In the genomic region with DNA sequence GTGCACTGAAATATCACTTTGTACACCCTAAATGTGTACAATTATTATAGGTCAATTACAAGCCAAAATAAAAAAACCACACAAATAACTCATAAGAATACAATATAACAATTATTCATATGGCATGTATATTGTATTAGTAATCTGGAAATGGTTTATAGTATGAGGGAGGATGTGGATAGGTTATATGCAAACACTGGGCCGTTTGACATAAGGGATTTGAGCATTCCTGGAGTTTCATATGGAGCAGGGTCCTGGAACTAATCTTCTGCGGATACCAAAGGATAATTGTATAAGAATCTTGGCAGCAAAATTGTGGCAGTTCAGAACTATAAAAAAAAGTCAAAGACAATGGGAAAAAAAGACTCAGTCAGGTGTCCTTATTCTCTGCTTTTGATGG, we compare ENCODE assay signal across 25 cellular contexts.
"Had no signal": no experiment of that assay in that cellular context is flagged by ENCODE, and none has a peak within 500 bp of the region (broad histone marks: within the 10 kb centered on the region; RNA-seq: fewer than 3 reads in every experiment).

No MANE protein-coding gene starts in this region.

- H3K27me3 ChIP-seq: colonic mucosa, dorsolateral prefrontal cortex, esophagus muscularis mucosa, esophagus squamous epithelium, foreskin keratinocyte, gastrocnemius medialis, gastroesophageal sphincter, heart left ventricle, heart right ventricle, hepatocyte had no signal

- DNase-seq: colonic mucosa; cortex of kidney; dermis blood vessel endothelial cell; dorsolateral prefrontal cortex; effector CD4-positive, alpha-beta T cell; effector CD8-positive, alpha-beta T cell; effector memory CD4-positive, alpha-beta T cell; effector memory CD8-positive, alpha-beta T cell; esophagus squamous epithelium; foreskin fibroblast; foreskin keratinocyte; foreskin melanocyte; gastrocnemius medialis; glutamatergic neuron; head of caudate nucleus; heart left ventricle; heart right ventricle had no signal

- ATAC-seq: effector memory CD8-positive, alpha-beta T cell; esophagus mucosa; foreskin keratinocyte; gastrocnemius medialis; gastroesophageal sphincter; heart left ventricle; heart right ventricle had no signal

- H3K36me3 ChIP-seq: colonic mucosa, esophagus muscularis mucosa, esophagus squamous epithelium, gastrocnemius medialis, gastroesophageal sphincter, heart left ventricle, heart right ventricle had no signal

- H3K4me3 ChIP-seq: colonic mucosa, coronary artery, dorsolateral prefrontal cortex, esophagus muscularis mucosa, esophagus squamous epithelium, gastrocnemius medialis, gastroesophageal sphincter, heart left ventricle, heart right ventricle, hepatocyte had no signal

- H3K79me2 ChIP-seq: hepatocyte had no signal

- H2AFZ ChIP-seq: hepatocyte had no signal

- FAIRE-seq: endometrium, endothelial cell of umbilical vein had no signal

- H3K4me1 ChIP-seq: colonic mucosa, esophagus muscularis mucosa, esophagus squamous epithelium, foreskin keratinocyte, gastrocnemius medialis, gastroesophageal sphincter, heart left ventricle, heart right ventricle had no signal

- H3K4me2 ChIP-seq: hepatocyte had no signal

- H3K27ac ChIP-seq: colonic mucosa, coronary artery, dorsolateral prefrontal cortex, epithelial cell of prostate, esophagus muscularis mucosa, esophagus squamous epithelium, foreskin keratinocyte, gastrocnemius medialis, gastroesophageal sphincter, heart left ventricle, heart right ventricle, hepatocyte had no signal

- H3K9me3 ChIP-seq: colonic mucosa had no signal
